Comparison of ENCODE assay signal across 16 cellular contexts in the genomic region with DNA sequence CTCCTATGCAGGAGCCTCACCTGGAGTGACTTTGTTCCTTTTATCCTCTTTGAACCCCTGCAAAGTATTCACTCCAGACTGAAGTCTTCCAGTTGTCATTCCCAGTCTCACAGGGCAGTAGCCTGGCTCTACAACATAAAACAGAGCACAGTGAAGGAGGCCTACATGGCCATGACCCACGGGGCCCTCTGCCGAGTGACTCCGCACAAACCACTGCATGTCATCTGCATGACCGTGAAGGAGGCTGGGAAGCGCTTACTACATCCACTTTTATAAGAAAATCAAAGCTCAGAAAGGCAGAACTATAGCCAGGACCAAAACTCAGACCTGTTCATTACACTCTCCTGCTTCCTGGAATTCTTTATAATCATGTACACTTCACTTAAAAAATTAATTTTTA. TPM values are rescaled to one million over a fixed set of nuclear protein-coding genes. Genes with fewer than 3 reads are reported as not detected.
DNase-seq lines count a peak whose midpoint lies in the region; ATAC-seq and TF ChIP-seq lines count a peak whose summit lies in the region.
"Had no signal": no experiment of that assay in that cellular context is flagged by ENCODE, and none has a peak within 500 bp of the region (broad histone marks: within the 10 kb centered on the region; RNA-seq: fewer than 3 reads in every experiment).

No MANE protein-coding gene starts in this region.

- H3K27ac Mint-ChIP-seq in activated CD4-positive, alpha-beta memory T cell treated with anti-CD3 and anti-CD28 coated beads, Interleukin-2, amount 10 ng/mL, durations not matched to agents 7 days and 5 days = peak overlapping the region; percentile 45
- H3K27ac Mint-ChIP-seq in activated CD4-positive, alpha-beta memory T cell treated with anti-CD3 and anti-CD28 coated beads for 36 hours = no peak overlapping the region
- peak overlapping the region; percentile 74 to 94 (median 90) for H3K27ac Mint-ChIP-seq in CD4-positive, alpha-beta memory T cell
- H3K27ac Mint-ChIP-seq: HFFc6 had no signal

- in situ Hi-C loops in HAP-1 (cut with MboI; ENCODE audit: low sequenced_read_pairs) = no loop called here

- TF ChIP-seq EP300 in ovary (IDR thresholded peaks at IDR 0.05) = no peak

- H3K4me1 ChIP-seq in CD4-positive, alpha-beta memory T cell (ENCODE audit: insufficient read depth, low read length) = peaks cover 32% of the 10 kb centered on the region
- H3K4me1 ChIP-seq in adrenal gland (replicated peaks in 1 of 2) (no peaks in the 10 kb centered on the region), ovary (ENCODE audit: insufficient read depth) (peaks cover 3% of the 10 kb centered on the region), HAP-1 (0 out of 2 replicates have a peak, but pooled peaks cover 3% of the 10 kb centered on the region), body of pancreas (no peaks in the 10 kb centered on the region)

- peak; percentile 16 for DNase-seq in activated CD4-positive, alpha-beta memory T cell treated with anti-CD3 and anti-CD28 coated beads, Interleukin-2, amount 10 ng/mL, durations not matched to agents 7 days and 5 days
- no peak for DNase-seq in activated CD4-positive, alpha-beta memory T cell treated with anti-CD3 and anti-CD28 coated beads for 36 hours
- no peak for DNase-seq in CD4-positive, alpha-beta memory T cell
- peak in 6 of 7 donors; percentile 61 to 80 (median 72) for DNase-seq in adrenal gland
- peak in 4 of 5 donors; percentile 45 to 58 (median 52) for DNase-seq in ovary
- DNase-seq in HAP-1 (ENCODE audit: low spot score in 2 of 2) = no peak
- DNase-seq in body of pancreas = no peak
- no peak for DNase-seq in GOT3 (lab: John Stamatoyannopoulos, UW)
- DNase-seq: COR-L47, HFFc6, NCI-H1436, NCI-H2029 treated with DMSO at 0.1 percent for 48 hours, NCI-H2171 treated with DMSO at 0.1 percent for 48 hours, NCI-H774 had no signal

- POLR2A ChIA-PET in activated CD4-positive, alpha-beta memory T cell treated with anti-CD3 and anti-CD28 coated beads, Interleukin-2, amount 10 ng/mL, durations not matched to agents 7 days and 5 days (lab: Charles Lee) = interaction anchor here (1.0 to 9.8 kb wide), 14 partner anchors 9 to 480 kb away, joined by 3 to 165 read pairs (median 7); a partner anchor contains a TSS
- POLR2A ChIA-PET in activated CD4-positive, alpha-beta memory T cell treated with anti-CD3 and anti-CD28 coated beads for 36 hours (lab: Charles Lee) = interaction anchor here (0.9 to 1.5 kb wide), 3 partner anchors 12 to 106 kb away, joined by 3 to 20 read pairs (median 4); no protein-coding TSS in a partner anchor
- POLR2A ChIA-PET in CD4-positive, alpha-beta memory T cell (lab: Charles Lee; ENCODE audit: partially characterized antibody) = interaction anchor here (1.0 to 13.5 kb wide), 14 partner anchors 11 to 480 kb away, joined by 3 to 297 read pairs (median 18); a partner anchor contains a TSS

- peaks cover 73% of the 10 kb centered on the region for H3K36me3 Mint-ChIP-seq in activated CD4-positive, alpha-beta memory T cell treated with anti-CD3 and anti-CD28 coated beads, Interleukin-2, amount 10 ng/mL, durations not matched to agents 7 days and 5 days (ENCODE audit: low read depth)
- peaks cover 45% of the 10 kb centered on the region for H3K36me3 Mint-ChIP-seq in activated CD4-positive, alpha-beta memory T cell treated with anti-CD3 and anti-CD28 coated beads for 36 hours
- H3K36me3 Mint-ChIP-seq in CD4-positive, alpha-beta memory T cell = peaks cover 25 to 56% of the 10 kb centered on the region in 2 donors

- H3K4me3 ChIP-seq in CD4-positive, alpha-beta memory T cell (ENCODE audit: low read length in 2 of 2) = no peak overlapping the region
- H3K4me3 ChIP-seq in adrenal gland (no peak overlapping the region), ovary (no peak overlapping the region), HAP-1 (no peak overlapping the region), body of pancreas (no peak overlapping the region)
- H3K4me3 ChIP-seq: BLaER1 had no signal

- H3K9me3 ChIP-seq in CD4-positive, alpha-beta memory T cell (ENCODE audit: control insufficient read depth in 1 of 2, low read length in 2 of 2) = no peaks in the 10 kb centered on the region
- H3K9me3 ChIP-seq in adrenal gland (replicated peaks in 1 of 3) (no peaks in the 10 kb centered on the region), ovary (no peaks in the 10 kb centered on the region), HAP-1 (no peaks in the 10 kb centered on the region), body of pancreas (no peaks in the 10 kb centered on the region)
- H3K9me3 ChIP-seq: BLaER1 had no signal

- no peak overlapping the region for H3K4me3 Mint-ChIP-seq in activated CD4-positive, alpha-beta memory T cell treated with anti-CD3 and anti-CD28 coated beads, Interleukin-2, amount 10 ng/mL, durations not matched to agents 7 days and 5 days
- no peak overlapping the region for H3K4me3 Mint-ChIP-seq in activated CD4-positive, alpha-beta memory T cell treated with anti-CD3 and anti-CD28 coated beads for 36 hours
- H3K4me3 Mint-ChIP-seq in CD4-positive, alpha-beta memory T cell = no peak overlapping the region
- H3K4me3 Mint-ChIP-seq: HFFc6 had no signal

- intact Hi-C loops in activated CD4-positive, alpha-beta memory T cell treated with anti-CD3 and anti-CD28 coated beads for 36 hours (cut with micrococcal nuclease) = loop anchor here (2.0 to 10.0 kb wide), 2 partner anchors 111 to 1961 kb away; no protein-coding TSS in a partner anchor
- intact Hi-C loops in CD4-positive, alpha-beta memory T cell (cut with micrococcal nuclease) = loop anchor here (2.0 to 5.0 kb wide), 2 partner anchors 61 to 114 kb away; no protein-coding TSS in a partner anchor
- intact Hi-C loops in adrenal gland (cut with DNase I) = no loop called here
- intact Hi-C loops in ovary (cut with DNase I) = no loop called here
- intact Hi-C loops in body of pancreas (cut with DNase I) = no loop called here

- H3K36me3 ChIP-seq in CD4-positive, alpha-beta memory T cell (ENCODE audit: insufficient read depth, low read length) = peaks cover 30% of the 10 kb centered on the region
- H3K36me3 ChIP-seq in adrenal gland (replicated peaks in 1 of 2) = peaks cover 0 to 35% of the 10 kb centered on the region in 2 donors
- no peaks in the 10 kb centered on the region for H3K36me3 ChIP-seq in ovary
- peaks cover 63% of the 10 kb centered on the region for H3K36me3 ChIP-seq in HAP-1 (replicated peaks)
- H3K36me3 ChIP-seq in body of pancreas (replicated peaks in 1 of 2; ENCODE audit: insufficient read depth in 1 of 2, low read depth in 2 of 2) = peaks cover 0 to 16% of the 10 kb centered on the region in 2 donors

- 44 to 52% (median 45%) methylated on average over 5 of the region's 5 CpGs for WGBS in adrenal gland, 4 donors
- WGBS in ovary, 3 donors = 46 to 63% (median 46%) methylated on average over 5 of the region's 5 CpGs
- 85% methylated on average over 5 of the region's 5 CpGs for WGBS in body of pancreas, 2 donors

- no peaks in the 10 kb centered on the region for H3K9me3 Mint-ChIP-seq in activated CD4-positive, alpha-beta memory T cell treated with anti-CD3 and anti-CD28 coated beads, Interleukin-2, amount 10 ng/mL, durations not matched to agents 7 days and 5 days
- H3K9me3 Mint-ChIP-seq in activated CD4-positive, alpha-beta memory T cell treated with anti-CD3 and anti-CD28 coated beads for 36 hours = no peaks in the 10 kb centered on the region
- H3K9me3 Mint-ChIP-seq in CD4-positive, alpha-beta memory T cell = no peaks in the 10 kb centered on the region
- H3K9me3 Mint-ChIP-seq: HFFc6 had no signal

- no peaks in the 10 kb centered on the region for H3K27me3 Mint-ChIP-seq in activated CD4-positive, alpha-beta memory T cell treated with anti-CD3 and anti-CD28 coated beads, Interleukin-2, amount 10 ng/mL, durations not matched to agents 7 days and 5 days
- H3K27me3 Mint-ChIP-seq in activated CD4-positive, alpha-beta memory T cell treated with anti-CD3 and anti-CD28 coated beads for 36 hours = no peaks in the 10 kb centered on the region
- no peaks in the 10 kb centered on the region for H3K27me3 Mint-ChIP-seq in CD4-positive, alpha-beta memory T cell

- CTCF ChIA-PET in activated CD4-positive, alpha-beta memory T cell treated with anti-CD3 and anti-CD28 coated beads, Interleukin-2, amount 10 ng/mL, durations not matched to agents 7 days and 5 days (lab: Charles Lee) = interaction anchor here (0.6 to 13.2 kb wide), 21 partner anchors 8 to 485 kb away, joined by 3 to 364 read pairs (median 7); no protein-coding TSS in a partner anchor
- CTCF ChIA-PET in activated CD4-positive, alpha-beta memory T cell treated with anti-CD3 and anti-CD28 coated beads for 36 hours (lab: Charles Lee) = interaction anchor here (0.7 to 10.9 kb wide), 20 partner anchors 8 to 480 kb away, joined by 4 to 302 read pairs (median 10); a partner anchor contains a TSS
- CTCF ChIA-PET in CD4-positive, alpha-beta memory T cell (lab: Charles Lee; ENCODE audit: partially characterized antibody) = interaction anchor here (1.0 to 16.8 kb wide), 22 partner anchors 12 to 480 kb away, joined by 3 to 628 read pairs (median 10); a partner anchor contains a TSS

- peaks cover 67% of the 10 kb centered on the region for H3K4me1 Mint-ChIP-seq in activated CD4-positive, alpha-beta memory T cell treated with anti-CD3 and anti-CD28 coated beads, Interleukin-2, amount 10 ng/mL, durations not matched to agents 7 days and 5 days
- peaks cover 54% of the 10 kb centered on the region for H3K4me1 Mint-ChIP-seq in activated CD4-positive, alpha-beta memory T cell treated with anti-CD3 and anti-CD28 coated beads for 36 hours (ENCODE audit: low read depth)
- peaks cover 32 to 64% (median 35%) of the 10 kb centered on the region in 4 donors for H3K4me1 Mint-ChIP-seq in CD4-positive, alpha-beta memory T cell

- TF ChIP-seq CTCF in adrenal gland (IDR thresholded peaks at IDR 0.05) = no peak
- TF ChIP-seq CTCF in ovary (IDR thresholded peaks at IDR 0.05) = no peak
- TF ChIP-seq CTCF in body of pancreas (IDR thresholded peaks at IDR 0.05) = no peak

- TF ChIP-seq POLR2A in adrenal gland (IDR thresholded peaks at IDR 0.05) = no peak
- no peak for TF ChIP-seq POLR2A in ovary (IDR thresholded peaks at IDR 0.05)
- no peak for TF ChIP-seq POLR2A in body of pancreas (IDR thresholded peaks at IDR 0.05)

- no peak for ATAC-seq in body of pancreas

- no peaks in the 10 kb centered on the region for H3K27me3 ChIP-seq in CD4-positive, alpha-beta memory T cell (ENCODE audit: insufficient read depth, low read length)
- H3K27me3 ChIP-seq in adrenal gland = no peaks in the 10 kb centered on the region
- H3K27me3 ChIP-seq in ovary = no peaks in the 10 kb centered on the region
- no peaks in the 10 kb centered on the region for H3K27me3 ChIP-seq in HAP-1 (ENCODE audit: low read depth)
- no peaks in the 10 kb centered on the region for H3K27me3 ChIP-seq in body of pancreas
- H3K27me3 ChIP-seq: BLaER1 had no signal

- peak overlapping the region; percentile 51 for H3K27ac ChIP-seq in CD4-positive, alpha-beta memory T cell (ENCODE audit: low read depth, low read length)
- peak overlapping the region in 1 of 5 donors; percentile 38 for H3K27ac ChIP-seq in adrenal gland
- H3K27ac ChIP-seq in ovary = no peak overlapping the region
- no peak overlapping the region for H3K27ac ChIP-seq in body of pancreas
- H3K27ac ChIP-seq: BLaER1, RWPE1 had no signal

RNA-seq across cellular contexts. Expression of a gene that starts 42.5 kb away (rescaled TPM):
- 100 to 1,000 TPM in 1 of 2 experiments, 10 to 100 TPM in 1; 93.3 to 101 TPM for total RNA-seq in activated CD4-positive, alpha-beta memory T cell treated with anti-CD3 and anti-CD28 coated beads, Interleukin-2, amount 10 ng/mL, durations not matched to agents 7 days and 5 days
- 100 to 1,000 TPM in 1 of 2 experiments, 10 to 100 TPM in 1; 87.9 to 103 TPM for total RNA-seq in activated CD4-positive, alpha-beta memory T cell treated with anti-CD3 and anti-CD28 coated beads for 36 hours
- 10 to 100 TPM; 86.6 to 97.7 TPM for total RNA-seq in CD4-positive, alpha-beta memory T cell
- polyA plus RNA-seq in CD4-positive, alpha-beta memory T cell = 10 to 100 TPM; 18.1 to 67.3 TPM
- 100 to 1,000 TPM in 1 of 8 donors, 10 to 100 TPM in 7; 37.2 to 117 (median 58.7) TPM for total RNA-seq in adrenal gland
- polyA plus RNA-seq in adrenal gland = 10 to 100 TPM; 41.8 to 85.5 (median 47.9) TPM
- total RNA-seq in ovary = 10 to 100 TPM; 30.0 to 58.7 (median 53.5) TPM
- polyA plus RNA-seq in ovary = 10 to 100 TPM; 33.9 to 75.1 TPM
- 10 to 100 TPM; 21.8 to 32.6 TPM for total RNA-seq in body of pancreas

RNA-seq across cellular contexts. Expression of a gene that starts 59.9 kb away (rescaled TPM):
- total RNA-seq in activated CD4-positive, alpha-beta memory T cell treated with anti-CD3 and anti-CD28 coated beads, Interleukin-2, amount 10 ng/mL, durations not matched to agents 7 days and 5 days = 100 to 1,000 TPM; 266 to 270 TPM
- total RNA-seq in activated CD4-positive, alpha-beta memory T cell treated with anti-CD3 and anti-CD28 coated beads for 36 hours = 100 to 1,000 TPM in 1 of 2 experiments, 10 to 100 TPM in 1; 100.0 to 107 TPM
- total RNA-seq in CD4-positive, alpha-beta memory T cell = 100 to 1,000 TPM; 230 to 235 TPM
- 10 to 100 TPM; 34.8 to 69.7 TPM for polyA plus RNA-seq in CD4-positive, alpha-beta memory T cell
- total RNA-seq in adrenal gland = 10 to 100 TPM in 7 of 8 donors, 1 to 10 TPM in 1; 9.8 to 44.4 (median 24.1) TPM
- 10 to 100 TPM in 1 of 3 donors, 1 to 10 TPM in 2; 2.8 to 14.6 (median 3.0) TPM for polyA plus RNA-seq in adrenal gland
- total RNA-seq in ovary = 10 to 100 TPM; 23.4 to 78.9 (median 39.5) TPM
- 10 to 100 TPM; 10.2 to 10.7 TPM for polyA plus RNA-seq in ovary
- 1 to 10 TPM; 4.9 to 8.6 TPM for total RNA-seq in body of pancreas

Comparison
In these comparisons a context has a peak if more than half of its experiments do, and no peak if none do; other contexts are left out.
1. DNase-seq: peak in activated CD4-positive, alpha-beta memory T cell treated with anti-CD3 and anti-CD28 coated beads, Interleukin-2, amount 10 ng/mL, durations not matched to agents 7 days and 5 days (single experiment), adrenal gland (6 of 7) and ovary (4 of 5); none in activated CD4-positive, alpha-beta memory T cell treated with anti-CD3 and anti-CD28 coated beads for 36 hours (single experiment), CD4-positive, alpha-beta memory T cell (0 of 5), HAP-1 (0 of 2), body of pancreas (0 of 4) and GOT3 (single experiment).
2. intact Hi-C loops: an anchor here in activated CD4-positive, alpha-beta memory T cell treated with anti-CD3 and anti-CD28 coated beads for 36 hours (2.0 to 10.0 kb wide) and CD4-positive, alpha-beta memory T cell (2.0 to 5.0 kb wide); none called in adrenal gland, ovary and body of pancreas.